26 cellular contexts compared by ENCODE assay signal in the genomic region with DNA sequence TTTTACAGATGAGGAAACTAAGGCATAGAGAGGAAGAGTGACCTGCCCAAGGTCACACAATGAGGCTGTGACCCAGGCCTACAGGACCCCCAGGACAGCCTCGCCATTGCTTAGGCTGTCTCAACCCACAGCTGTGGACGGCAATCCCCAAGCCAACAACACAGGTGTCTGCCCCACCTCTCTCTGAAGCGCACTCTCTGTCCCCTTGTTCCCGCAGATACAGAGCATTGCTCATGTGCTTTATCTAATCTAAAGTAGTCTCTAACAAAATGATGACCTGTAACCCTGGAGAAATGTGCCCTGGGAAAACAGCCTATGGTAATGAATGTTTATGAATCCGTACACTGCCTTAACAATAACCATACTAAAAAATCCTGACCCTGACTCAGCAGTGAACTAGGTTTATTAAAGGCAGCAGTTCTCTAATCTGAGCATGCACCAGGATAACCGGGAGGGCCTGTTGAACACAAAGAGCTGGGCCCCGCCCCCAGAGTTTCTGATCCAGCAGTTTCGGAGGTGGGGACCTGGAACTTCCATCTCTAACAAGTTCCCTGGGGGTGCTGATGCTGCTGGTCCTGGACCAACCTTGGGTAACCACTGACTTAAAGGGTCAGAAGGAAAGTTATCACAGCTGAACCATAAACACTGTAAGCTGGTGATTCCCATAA. TPM values are rescaled to one million over a fixed set of nuclear protein-coding genes. Genes with fewer than 3 reads are reported as not detected.
"Had no signal": no experiment of that assay in that cellular context is flagged by ENCODE, and none has a peak within 500 bp of the region (broad histone marks: within the 10 kb centered on the region; RNA-seq: fewer than 3 reads in every experiment).

No MANE protein-coding gene starts in this region.

- H3K27me3 ChIP-seq: colonic mucosa, left lung, neutrophil, pancreas, right atrium auricular region, tibial nerve, uterus had no signal

- H3K4me3 ChIP-seq: colonic mucosa, left lung, pancreas, psoas muscle, right atrium auricular region, tibial nerve, uterus had no signal

- H3K4me1 Mint-ChIP-seq: immature natural killer cell, natural killer cell had no signal

- H3K36me3 ChIP-seq: neutrophil, uterus had no signal

- H3K27ac Mint-ChIP-seq: activated T-helper 2 cell treated with anti-CD3 and anti-CD28 coated beads, Interferon-gamma antibody, Interleukin-2, Interleukin-4, amounts not matched to agents 10 μg/mL and 5 μg/mL and 100 μg/mL, durations not matched to agents 14 hours and 24 hours and 36 hours; immature natural killer cell; mesothelial cell of epicardium; natural killer cell; stimulated activated effector memory CD8-positive, alpha-beta T cell treated with anti-CD3 and anti-CD28 coated beads, Interleukin-12 subunit alpha, Interleukin-12 subunit beta, amount 100 ng/mL, for 72 hours; T-helper 2 cell treated with Interferon-gamma antibody and Interleukin-4, amounts not matched to agents 5 μg/mL and 100 μg/mL, for 36 hours had no signal

- H3K4me3 Mint-ChIP-seq: immature natural killer cell; mesothelial cell of epicardium; natural killer cell; stimulated activated effector memory CD8-positive, alpha-beta T cell treated with anti-CD3 and anti-CD28 coated beads, Interleukin-12 subunit alpha, Interleukin-12 subunit beta, amount 100 ng/mL, for 72 hours; stimulated activated naive CD8-positive, alpha-beta T cell treated with anti-CD3 and anti-CD28 coated beads, Interleukin-15, amount 100 ng/mL, for 72 hours; T-helper 2 cell treated with Interferon-gamma antibody and Interleukin-4, amounts not matched to agents 5 μg/mL and 100 μg/mL, for 36 hours had no signal

- DNase-seq: activated naive CD4-positive, alpha-beta T cell treated with Interleukin-2 at 50 U/mL for 16 hours; activated T-cell treated with anti-CD3 and anti-CD28 coated beads, Interleukin-2, amount 50 U/mL, for 1 hour; amygdala; foreskin melanocyte; immature natural killer cell; left lung; natural killer cell; pancreas; psoas muscle; stimulated activated CD4-positive, alpha-beta T cell treated with anti-CD3 and anti-CD28 coated beads, Interleukin-2, amount 100 ng/mL, for 24 hours; stimulated activated naive CD8-positive, alpha-beta T cell treated with anti-CD3 and anti-CD28 coated beads, Interleukin-15, amount 100 ng/mL, for 72 hours; uterus had no signal

- H3K9me3 Mint-ChIP-seq: activated T-helper 2 cell treated with anti-CD3 and anti-CD28 coated beads, Interferon-gamma antibody, Interleukin-2, Interleukin-4, amounts not matched to agents 10 μg/mL and 5 μg/mL and 100 μg/mL, durations not matched to agents 14 hours and 24 hours and 36 hours; immature natural killer cell; mesothelial cell of epicardium; natural killer cell; stimulated activated effector memory CD8-positive, alpha-beta T cell treated with anti-CD3 and anti-CD28 coated beads, Interleukin-12 subunit alpha, Interleukin-12 subunit beta, amount 100 ng/mL, for 72 hours; stimulated activated naive CD8-positive, alpha-beta T cell treated with anti-CD3 and anti-CD28 coated beads, Interleukin-15, amount 100 ng/mL, for 72 hours; T-helper 2 cell treated with Interferon-gamma antibody and Interleukin-4, amounts not matched to agents 5 μg/mL and 100 μg/mL, for 36 hours had no signal

- ATAC-seq: left lung; natural killer cell; psoas muscle; stimulated activated effector memory CD8-positive, alpha-beta T cell treated with anti-CD3 and anti-CD28 coated beads, Interleukin-12 subunit alpha, Interleukin-12 subunit beta, amount 100 ng/mL, for 72 hours; stimulated activated naive CD8-positive, alpha-beta T cell treated with anti-CD3 and anti-CD28 coated beads, Interleukin-15, amount 100 ng/mL, for 72 hours had no signal

- H3K27me3 Mint-ChIP-seq: stimulated activated naive CD8-positive, alpha-beta T cell treated with anti-CD3 and anti-CD28 coated beads, Interleukin-15, amount 100 ng/mL, for 72 hours had no signal

- H3K9me3 ChIP-seq: colonic mucosa, left lung, neutrophil, pancreas, psoas muscle, right atrium auricular region, tibial nerve, uterus had no signal

- H3K4me1 ChIP-seq: colonic mucosa, pancreas, psoas muscle, right atrium auricular region, uterus had no signal

- H3K27ac ChIP-seq: colonic mucosa, epithelial cell of prostate, left lung, neutrophil, pancreas, psoas muscle, right atrium auricular region, tibial nerve, uterus, VCaP had no signal

RNA-seq across cellular contexts. Expression of a gene that starts 50.7 kb away (rescaled TPM):
- total RNA-seq: activated T-helper 2 cell treated with anti-CD3 and anti-CD28 coated beads, Interferon-gamma antibody, Interleukin-2, Interleukin-4, amounts not matched to agents 10 μg/mL and 5 μg/mL and 100 μg/mL, durations not matched to agents 14 hours and 24 hours and 36 hours; bronchial epithelial cell; fibroblast of lung; left lung; lung microvascular endothelial cell; natural killer cell; psoas muscle; right atrium auricular region; skeletal muscle tissue; tibial nerve had no signal
- polyA plus RNA-seq: fibroblast of lung, immature natural killer cell had no signal
